8 cellular contexts compared by ENCODE assay signal in the genomic region with DNA sequence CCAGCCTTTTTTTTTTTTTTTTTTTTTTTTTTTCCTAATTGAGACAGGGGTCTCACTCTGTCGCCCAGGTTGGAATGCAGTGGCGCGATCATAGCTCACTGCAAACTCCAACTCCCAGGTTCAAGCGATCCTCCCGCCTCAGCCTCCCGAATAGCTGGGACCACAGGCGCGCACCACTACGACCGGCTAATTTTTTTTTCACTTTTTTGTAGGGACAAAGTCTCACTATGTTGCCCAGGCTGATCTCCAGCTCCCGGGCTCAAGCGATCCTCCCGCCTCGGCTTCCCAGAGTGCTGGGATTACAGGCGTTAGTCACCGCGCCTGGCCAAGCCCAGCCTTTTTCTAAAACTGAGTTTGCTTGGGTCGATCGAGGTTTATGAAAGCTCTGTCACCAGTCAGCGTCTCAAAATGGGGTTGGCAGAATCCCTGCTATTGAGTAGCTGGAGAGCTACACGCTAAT. TPM values are rescaled to one million over a fixed set of nuclear protein-coding genes. Genes with fewer than 3 reads are reported as not detected.
DNase-seq lines count a peak whose midpoint lies in the region; ATAC-seq lines count a peak whose summit lies in the region.

No MANE protein-coding gene starts in this region.

- peak overlapping the region; percentile 23 to 75 for H3K4me3 ChIP-seq in CD4-positive, alpha-beta memory T cell (ENCODE audit: low read length in 2 of 2)
- H3K4me3 ChIP-seq in neuronal stem cell (ENCODE audit: low read length in 2 of 2), result peak overlapping the region; percentile 77

- H3K4me2 ChIP-seq in neuronal stem cell (ENCODE audit: insufficient read depth, low read length, poor library complexity, severe bottlenecking), result peak overlapping the region; percentile 54

- H3K36me3 ChIP-seq in CD4-positive, alpha-beta memory T cell (ENCODE audit: insufficient read depth, low read length), result peaks cover 4% of the 10 kb centered on the region
- H3K36me3 ChIP-seq in neuronal stem cell (replicated peaks in 1 of 2; ENCODE audit: control insufficient read depth in 2 of 2, insufficient read depth in 2 of 2, low read length in 2 of 2), result peaks cover 11 to 23% of the 10 kb centered on the region in 2 donors

- peak in 1 of 5 donors; percentile 54 for DNase-seq in CD4-positive, alpha-beta memory T cell
- DNase-seq in activated T-cell treated with anti-CD3 and anti-CD28 coated beads, Interleukin-2, amount 50 U/mL, for 4 hours, result no peak
- DNase-seq in fibroblast of the conjunctiva (ENCODE audit: low read depth) (peak; percentile 24), neuronal stem cell (ENCODE audit: low spot score) (no peak)

- H2BK15ac ChIP-seq in neuronal stem cell (ENCODE audit: low read length), result no peak overlapping the region

- H3K4me1 ChIP-seq in CD4-positive, alpha-beta memory T cell (ENCODE audit: insufficient read depth, low read length), result peaks cover 43% of the 10 kb centered on the region
- H3K4me1 ChIP-seq in neuronal stem cell (ENCODE audit: control insufficient read depth in 2 of 2, insufficient read depth in 1 of 2, low read depth in 1 of 2, low read length in 2 of 2), result peaks cover 1 to 4% of the 10 kb centered on the region in 2 donors

- no peak overlapping the region for H4K8ac ChIP-seq in neuronal stem cell (ENCODE audit: low read depth, low read length)

- peaks cover 6% of the 10 kb centered on the region for H3K79me1 ChIP-seq in neuronal stem cell (ENCODE audit: low read depth, low read length)

- CTCF ChIA-PET in CD4-positive, alpha-beta memory T cell (lab: Charles Lee; ENCODE audit: partially characterized antibody), result interaction anchor here (1.0 to 1.6 kb wide), 7 partner anchors 13 to 234 kb away, joined by 3 to 7 read pairs (median 5); partner anchors contain the start of genes GRIPAP1 and TFE3

- no CpG with 5 or more reads among the region's 21 CpGs for WGBS in neuronal stem cell (ENCODE audit: extremely low coverage in 2 of 2, insufficient read length in 2 of 2, insufficient replicate concordance in 1 of 2), 2 donors

- no peak overlapping the region for H3K14ac ChIP-seq in neuronal stem cell (ENCODE audit: low read length)

- no peaks in the 10 kb centered on the region for H3K9me3 ChIP-seq in CD4-positive, alpha-beta memory T cell (ENCODE audit: control insufficient read depth in 1 of 2, low read length in 2 of 2)
- H3K9me3 ChIP-seq in neuronal stem cell (replicated peaks in 1 of 2; ENCODE audit: control insufficient read depth in 2 of 2, insufficient read depth in 1 of 2, low read depth in 1 of 2, low read length in 2 of 2), result no peaks in the 10 kb centered on the region

- H3K27ac ChIP-seq in CD4-positive, alpha-beta memory T cell (ENCODE audit: low read depth, low read length), result peak overlapping the region; percentile 98
- H3K27ac ChIP-seq in neuronal stem cell (replicated peaks; ENCODE audit: low read length), result peak overlapping the region; percentile 72

- no peak overlapping the region for H2BK5ac ChIP-seq in neuronal stem cell (ENCODE audit: low read length)

- H2AK5ac ChIP-seq in neuronal stem cell (ENCODE audit: low read depth, low read length), result no peak overlapping the region

- H3K18ac ChIP-seq in neuronal stem cell (ENCODE audit: low read length), result no peak overlapping the region

- POLR2A ChIA-PET in CD4-positive, alpha-beta memory T cell (lab: Charles Lee; ENCODE audit: partially characterized antibody), result interaction anchor here (0.6 to 5.9 kb wide), 31 partner anchors 14 to 938 kb away, joined by 3 to 99 read pairs (median 5); partner anchors contain the start of genes GRIPAP1, HDAC6, KCND1 and PIM2

- intact Hi-C loops in CD4-positive, alpha-beta memory T cell (cut with micrococcal nuclease), result loop anchor here (1.0 to 5.0 kb wide), 8 partner anchors 39 to 361 kb away; partner anchors contain the start of genes GPKOW, GRIPAP1, MAGIX and PIM2

- H3K4me3 Mint-ChIP-seq in CD4-positive, alpha-beta memory T cell, result peak overlapping the region; percentile 96 to 99 (median 98)
- peak overlapping the region; percentile 97 to 100 (median 98) for H3K4me3 Mint-ChIP-seq in IgD-negative memory B cell
- H3K4me3 Mint-ChIP-seq in activated T-cell treated with anti-CD3 and anti-CD28 coated beads, Interleukin-2, amount 50 U/mL, for 4 hours, result peak overlapping the region; percentile 98

- no peak overlapping the region for H3K4ac ChIP-seq in neuronal stem cell (ENCODE audit: low read length)

- peaks cover 0 to 4% (median 0%) of the 10 kb centered on the region in 8 donors for H3K9me3 Mint-ChIP-seq in CD4-positive, alpha-beta memory T cell
- no peaks in the 10 kb centered on the region for H3K9me3 Mint-ChIP-seq in IgD-negative memory B cell
- H3K9me3 Mint-ChIP-seq in activated T-cell treated with anti-CD3 and anti-CD28 coated beads, Interleukin-2, amount 50 U/mL, for 4 hours, result no peaks in the 10 kb centered on the region

- no peaks in the 10 kb centered on the region for H3K27me3 Mint-ChIP-seq in CD4-positive, alpha-beta memory T cell
- H3K27me3 Mint-ChIP-seq in IgD-negative memory B cell, result peaks cover 6% of the 10 kb centered on the region
- H3K27me3 Mint-ChIP-seq in activated T-cell treated with anti-CD3 and anti-CD28 coated beads, Interleukin-2, amount 50 U/mL, for 4 hours (ENCODE audit: low read depth), result no peaks in the 10 kb centered on the region

- peaks cover 11 to 58% (median 32%) of the 10 kb centered on the region in 4 donors for H3K4me1 Mint-ChIP-seq in CD4-positive, alpha-beta memory T cell
- H3K4me1 Mint-ChIP-seq in IgD-negative memory B cell, result peaks cover 18 to 41% (median 30%) of the 10 kb centered on the region in 3 donors
- H3K4me1 Mint-ChIP-seq in activated T-cell treated with anti-CD3 and anti-CD28 coated beads, Interleukin-2, amount 50 U/mL, for 4 hours (ENCODE audit: low read depth), result peaks cover 28% of the 10 kb centered on the region

- no peak overlapping the region for H2BK120ac ChIP-seq in neuronal stem cell (ENCODE audit: low read depth, low read length)

- H4K91ac ChIP-seq in neuronal stem cell (ENCODE audit: low read depth, low read length, poor library complexity), result no peak overlapping the region

- H3K27ac Mint-ChIP-seq in CD4-positive, alpha-beta memory T cell, result peak overlapping the region; percentile 98 to 100 (median 100)
- H3K27ac Mint-ChIP-seq in IgD-negative memory B cell, result peak overlapping the region; percentile 98 to 100 (median 99)

- H3K27me3 ChIP-seq in CD4-positive, alpha-beta memory T cell (ENCODE audit: insufficient read depth, low read length), result no peaks in the 10 kb centered on the region
- H3K27me3 ChIP-seq in neuronal stem cell (ENCODE audit: control insufficient read depth in 3 of 3, insufficient read depth in 3 of 3, low read depth in 1 of 3, low read length in 3 of 3), result no peaks in the 10 kb centered on the region

- H3K9ac ChIP-seq in neuronal stem cell (ENCODE audit: low read depth, low read length, poor library complexity), result no peak overlapping the region

- no peak overlapping the region for H3K23ac ChIP-seq in neuronal stem cell (ENCODE audit: low read depth, low read length, poor library complexity)

- H2BK12ac ChIP-seq in neuronal stem cell (ENCODE audit: low read length), result no peak overlapping the region

- H3K36me3 Mint-ChIP-seq in CD4-positive, alpha-beta memory T cell, result peaks cover 6 to 29% of the 10 kb centered on the region in 2 donors
- H3K36me3 Mint-ChIP-seq in IgD-negative memory B cell, result no peaks in the 10 kb centered on the region
- peaks cover 1% of the 10 kb centered on the region for H3K36me3 Mint-ChIP-seq in activated T-cell treated with anti-CD3 and anti-CD28 coated beads, Interleukin-2, amount 50 U/mL, for 4 hours (ENCODE audit: insufficient read depth)

- ATAC-seq in activated T-cell treated with anti-CD3 and anti-CD28 coated beads, Interleukin-2, amount 50 U/mL, for 4 hours, result no peak
- no peak for ATAC-seq in GM21825 (IDR thresholded peaks at IDR 0.05; ENCODE audit: unreplicated experiment)
- no peak for ATAC-seq in HG03280 (IDR thresholded peaks at IDR 0.05; ENCODE audit: unreplicated experiment)
- no peak for ATAC-seq in HG03342 (IDR thresholded peaks at IDR 0.05; ENCODE audit: unreplicated experiment)

- peak overlapping the region; percentile 65 for H2AFZ ChIP-seq in neuronal stem cell (ENCODE audit: low read length)

RNA-seq across cellular contexts. Expression of gene OTUD5, which starts 1.3 kb away (rescaled TPM):
- total RNA-seq in CD4-positive, alpha-beta memory T cell, result 10 to 100 TPM; 92.0 to 94.5 TPM
- 10 to 100 TPM; 16.5 to 45.6 TPM for polyA plus RNA-seq in CD4-positive, alpha-beta memory T cell
- polyA plus RNA-seq in IgD-negative memory B cell, result 30.2 TPM
- total RNA-seq in activated T-cell treated with anti-CD3 and anti-CD28 coated beads, Interleukin-2, amount 50 U/mL, for 4 hours, result 10 to 100 TPM; 55.5 to 65.2 (median 57.8) TPM
- polyA plus RNA-seq in neuronal stem cell (2013, experiment 1 of 2), result 40.8 TPM
- polyA plus RNA-seq in neuronal stem cell (2013, experiment 2 of 2), result 40.9 TPM

RNA-seq across cellular contexts. Expression of gene KCND1, which starts 13.0 kb away (rescaled TPM):
- 1 to 10 TPM; 1.8 to 1.9 TPM for total RNA-seq in CD4-positive, alpha-beta memory T cell
- 1 to 10 TPM in 1 of 2 donors, not detected in 1; 1.0 TPM for polyA plus RNA-seq in CD4-positive, alpha-beta memory T cell
- 0.13 TPM for polyA plus RNA-seq in IgD-negative memory B cell
- total RNA-seq in activated T-cell treated with anti-CD3 and anti-CD28 coated beads, Interleukin-2, amount 50 U/mL, for 4 hours, result 1 to 10 TPM in 2 of 3 donors, under 1 TPM in 1; 0.71 to 1.1 (median 1.1) TPM
- 2.0 TPM for polyA plus RNA-seq in neuronal stem cell (2013, experiment 1 of 2)
- 1.9 TPM for polyA plus RNA-seq in neuronal stem cell (2013, experiment 2 of 2)

RNA-seq across cellular contexts. Expression of gene PIM2, which starts 39.8 kb away (rescaled TPM):
- 100 to 1,000 TPM; 117 to 118 TPM for total RNA-seq in CD4-positive, alpha-beta memory T cell
- polyA plus RNA-seq in CD4-positive, alpha-beta memory T cell, result 100 to 1,000 TPM; 396 to 489 TPM
- polyA plus RNA-seq in IgD-negative memory B cell, result 216 TPM
- 100 to 1,000 TPM; 197 to 279 (median 270) TPM for total RNA-seq in activated T-cell treated with anti-CD3 and anti-CD28 coated beads, Interleukin-2, amount 50 U/mL, for 4 hours
- 10.2 TPM for polyA plus RNA-seq in neuronal stem cell (2013, experiment 1 of 2)
- polyA plus RNA-seq in neuronal stem cell (2013, experiment 2 of 2), result 10.1 TPM

RNA-seq across cellular contexts. Expression of gene GRIPAP1, which starts 43.4 kb away (rescaled TPM):
- total RNA-seq in CD4-positive, alpha-beta memory T cell, result 100 to 1,000 TPM in 1 of 2 experiments, 10 to 100 TPM in 1; 99.6 to 111 TPM
- 10 to 100 TPM in 1 of 2 donors, 1 to 10 TPM in 1; 4.8 to 18.7 TPM for polyA plus RNA-seq in CD4-positive, alpha-beta memory T cell
- polyA plus RNA-seq in IgD-negative memory B cell, result 22.5 TPM
- 10 to 100 TPM; 42.2 to 58.1 (median 44.1) TPM for total RNA-seq in activated T-cell treated with anti-CD3 and anti-CD28 coated beads, Interleukin-2, amount 50 U/mL, for 4 hours
- 22.5 TPM for polyA plus RNA-seq in neuronal stem cell (2013, experiment 1 of 2)
- 21.8 TPM for polyA plus RNA-seq in neuronal stem cell (2013, experiment 2 of 2)

RNA-seq across cellular contexts. Expression of gene SLC35A2, which starts 47.2 kb away (rescaled TPM):
- total RNA-seq in CD4-positive, alpha-beta memory T cell, result 10 to 100 TPM; 13.8 to 15.8 TPM
- polyA plus RNA-seq in CD4-positive, alpha-beta memory T cell, result 10 to 100 TPM; 11.8 to 14.4 TPM
- 9.6 TPM for polyA plus RNA-seq in IgD-negative memory B cell
- total RNA-seq in activated T-cell treated with anti-CD3 and anti-CD28 coated beads, Interleukin-2, amount 50 U/mL, for 4 hours, result 10 to 100 TPM; 23.1 to 31.5 (median 30.6) TPM
- polyA plus RNA-seq in neuronal stem cell (2013, experiment 1 of 2), result 12.9 TPM
- 11.9 TPM for polyA plus RNA-seq in neuronal stem cell (2013, experiment 2 of 2)
